Comparison of ENCODE assay signal across 18 cellular contexts in the genomic region with DNA sequence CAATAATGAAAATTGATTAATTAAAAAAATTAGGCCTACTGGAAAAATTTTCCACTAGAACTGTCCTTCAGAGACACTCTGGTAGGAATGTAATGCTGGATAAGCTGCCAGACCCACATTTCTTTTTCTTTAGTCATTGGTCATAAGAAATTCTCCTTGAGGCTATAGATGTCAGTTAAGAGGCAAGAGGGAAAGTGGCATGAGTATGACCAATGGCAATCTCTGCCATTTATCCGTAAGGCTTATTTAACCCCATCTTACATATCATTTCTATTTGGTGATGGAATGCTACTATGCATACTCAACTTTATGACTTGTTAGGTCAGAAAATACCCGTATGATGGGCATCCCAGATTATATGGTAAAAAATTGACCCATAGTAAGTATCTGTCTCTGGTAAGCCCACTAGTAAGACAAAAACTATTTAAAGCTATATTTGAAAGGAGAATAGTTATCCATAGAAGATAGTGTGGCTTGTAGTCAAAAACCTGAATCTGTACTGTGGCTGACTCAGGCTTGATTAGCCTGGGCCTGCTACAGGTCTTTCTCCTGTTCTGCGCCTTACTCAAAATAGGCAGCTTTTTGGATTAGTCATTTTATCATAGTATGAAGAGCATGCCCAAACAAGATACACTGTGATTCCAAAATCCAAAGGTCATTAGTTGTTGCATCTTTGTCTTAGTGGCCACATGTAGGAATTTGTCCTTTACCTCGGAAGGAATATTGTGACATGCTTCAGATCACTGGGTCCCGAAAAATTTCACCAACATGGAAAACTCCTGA.
A peak's percentile ranks its signal among the peaks of the same experiment; 100 is the strongest.
DNase-seq lines count a peak whose midpoint lies in the region; ATAC-seq and TF ChIP-seq lines count a peak whose summit lies in the region.
"Had no signal": no experiment of that assay in that cellular context is flagged by ENCODE, and none has a peak within 500 bp of the region (broad histone marks: within the 10 kb centered on the region; RNA-seq: fewer than 3 reads in every experiment).

No MANE protein-coding gene starts in this region.

- DNase-seq in Daoy (ENCODE audit: low read depth) (peak; percentile 44), M059J (ENCODE audit: low read depth) (peak; percentile 96), epithelial cell of prostate (ENCODE audit: low read depth, low spot score) (peak; percentile 59), non-pigmented ciliary epithelial cell (ENCODE audit: low read depth) (peak; percentile 24), left colon (no peak), NOMO-1 (lab: John Stamatoyannopoulos, UW; ENCODE audit: unreplicated experiment in 2 of 2) (no peak)
- DNase-seq: activated CD4-positive, alpha-beta T cell treated with anti-CD3 and anti-CD28 coated beads, Interleukin-2, amount 10 ng/mL, durations not matched to agents 24 days and 14 days; activated T-cell treated with anti-CD3 and anti-CD28 coated beads, Interleukin-2, amount 50 U/mL, for 72 hours; colonic mucosa; NCI-H2029; NCI-H526 treated with DMSO at 0.1 percent for 48 hours; spleen; stimulated activated naive CD8-positive, alpha-beta T cell treated with anti-CD3 and anti-CD28 coated beads, Interleukin-15, amount 100 ng/mL, for 72 hours; T-helper 2 cell had no signal

- peak overlapping the region; percentile 89 for H3K27ac ChIP-seq in epithelial cell of prostate
- H3K27ac ChIP-seq: colonic mucosa, esophagus muscularis mucosa, spleen had no signal

- ATAC-seq in left colon (no peak), GM18505 (IDR thresholded peaks at IDR 0.05; ENCODE audit: unreplicated experiment) (no peak), GM19452 (IDR thresholded peaks at IDR 0.05; ENCODE audit: unreplicated experiment) (no peak)
- ATAC-seq: activated T-cell treated with anti-CD3 and anti-CD28 coated beads, Interleukin-2, amount 50 U/mL, for 72 hours; GM12878; stimulated activated naive CD8-positive, alpha-beta T cell treated with anti-CD3 and anti-CD28 coated beads, Interleukin-15, amount 100 ng/mL, for 72 hours had no signal

- TF ChIP-seq POLR2A in GM18505 (IDR thresholded peaks at IDR 0.05; ENCODE audit: borderline replicate concordance, extremely low read depth, insufficient read depth, insufficient read length), result no peak

- intact Hi-C loops in left colon (cut with DNase I, micrococcal nuclease), result no loop called here

Comparison
In these comparisons a context has a peak if more than half of its experiments do, and no peak if none do; other contexts are left out.
1. DNase-seq: peak in Daoy (single experiment), M059J (single experiment), epithelial cell of prostate (single experiment) and non-pigmented ciliary epithelial cell (single experiment); none in left colon (0 of 2) and NOMO-1 (0 of 2).